In genomic region chr9:116749176-116749575, GRCh38 we compare ENCODE assay signal across 29 cellular contexts.
"Had no signal": no experiment of that assay in that cellular context is flagged by ENCODE, and none has a peak within 500 bp of the region (broad histone marks: within the 10 kb centered on the region; RNA-seq: fewer than 3 reads in every experiment).

No MANE protein-coding gene starts in this region.

- H3K4me1 Mint-ChIP-seq: natural killer cell; nephron; neural progenitor cell; stimulated activated naive CD8-positive, alpha-beta T cell treated with anti-CD3 and anti-CD28 coated beads, Interleukin-15, amount 100 ng/mL, for 72 hours had no signal

- H3K36me3 Mint-ChIP-seq: naive thymus-derived CD4-positive, alpha-beta T cell; natural killer cell; neural progenitor cell; stimulated activated memory B cell treated with anti-CD40 and anti-IgM and Interleukin-4, amounts not matched to agents 10 μg/mL and 1 μg/mL and 100 μg/mL, for 72 hours; type B pancreatic cell had no signal

- H3K79me2 ChIP-seq: parathyroid adenoma had no signal

- H3K4me3 Mint-ChIP-seq: naive thymus-derived CD4-positive, alpha-beta T cell; natural killer cell; nephron; neural progenitor cell; stimulated activated memory B cell treated with anti-CD40 and anti-IgM and Interleukin-4, amounts not matched to agents 10 μg/mL and 1 μg/mL and 100 μg/mL, for 72 hours; stimulated activated naive CD8-positive, alpha-beta T cell treated with anti-CD3 and anti-CD28 coated beads, Interleukin-15, amount 100 ng/mL, for 72 hours; type B pancreatic cell had no signal

- H3K9me3 Mint-ChIP-seq: nephron; neural progenitor cell; stimulated activated memory B cell treated with anti-CD40 and anti-IgM and Interleukin-4, amounts not matched to agents 10 μg/mL and 1 μg/mL and 100 μg/mL, for 72 hours; stimulated activated naive CD8-positive, alpha-beta T cell treated with anti-CD3 and anti-CD28 coated beads, Interleukin-15, amount 100 ng/mL, for 72 hours; type B pancreatic cell had no signal

- ATAC-seq: naive thymus-derived CD4-positive, alpha-beta T cell; natural killer cell; psoas muscle; right cardiac atrium; right lobe of liver; stimulated activated memory B cell treated with anti-CD40 and anti-IgM and Interleukin-4, amounts not matched to agents 10 μg/mL and 1 μg/mL and 100 μg/mL, for 72 hours; stimulated activated naive CD8-positive, alpha-beta T cell treated with anti-CD3 and anti-CD28 coated beads, Interleukin-15, amount 100 ng/mL, for 72 hours; upper lobe of right lung had no signal

- H3K4me2 ChIP-seq: neural progenitor cell had no signal

- H3K27me3 ChIP-seq: neural progenitor cell, ovary, right lobe of liver, sigmoid colon, suprapubic skin, testis, tibial artery, transverse colon, upper lobe of right lung, uterus had no signal

- H3K27ac ChIP-seq: neural progenitor cell, ovary, parathyroid adenoma, psoas muscle, right lobe of liver, sigmoid colon, suprapubic skin, testis, tibial artery, transverse colon, upper lobe of right lung, uterus had no signal

- H3K4me1 ChIP-seq: parathyroid adenoma, psoas muscle, right lobe of liver, sigmoid colon, suprapubic skin, testis, tibial artery, transverse colon, upper lobe of right lung, uterus had no signal

- H3K27ac Mint-ChIP-seq: naive thymus-derived CD4-positive, alpha-beta T cell; natural killer cell; nephron; neural progenitor cell; progenitor cell of endocrine pancreas; stimulated activated memory B cell treated with anti-CD40 and anti-IgM and Interleukin-4, amounts not matched to agents 10 μg/mL and 1 μg/mL and 100 μg/mL, for 72 hours; stimulated activated naive CD8-positive, alpha-beta T cell treated with anti-CD3 and anti-CD28 coated beads, Interleukin-15, amount 100 ng/mL, for 72 hours; type B pancreatic cell had no signal

- H3K36me3 ChIP-seq: neural progenitor cell, ovary, right lobe of liver, sigmoid colon, suprapubic skin, tibial artery, transverse colon, upper lobe of right lung, uterus had no signal

- H3K4me3 ChIP-seq: neural progenitor cell, ovary, psoas muscle, right lobe of liver, sigmoid colon, suprapubic skin, testis, tibial artery, transverse colon, upper lobe of right lung, uterus had no signal

- H3K27me3 Mint-ChIP-seq: progenitor cell of endocrine pancreas had no signal

- H3K9ac ChIP-seq: neural progenitor cell, parathyroid adenoma had no signal

- H3K9me3 ChIP-seq: ovary, psoas muscle, right lobe of liver, sigmoid colon, suprapubic skin, testis, tibial artery, transverse colon, upper lobe of right lung, uterus had no signal

- DNase-seq: naive thymus-derived CD4-positive, alpha-beta T cell; natural killer cell; occipital lobe; ovary; posterior cingulate gyrus; psoas muscle; right cardiac atrium; right lobe of liver; sigmoid colon; small intestine; stimulated activated CD4-positive, alpha-beta T cell treated with anti-CD3 and anti-CD28 coated beads, Interleukin-1b, Interleukin-23, amount 100 ng/mL, for 48 hours; stimulated activated CD4-positive, alpha-beta T cell treated with anti-CD3 and anti-CD28 coated beads, Interleukin-4, amount 100 ng/mL, for 1 hour; stimulated activated CD4-positive, alpha-beta T cell treated with anti-CD3 and anti-CD28 coated beads, Interleukin-4, amount 100 ng/mL, for 4 hours; stimulated activated CD8-positive, alpha-beta memory T cell treated with anti-CD3 and anti-CD28 coated beads, Interleukin-4, amount 100 ng/mL, for 48 hours; stimulated activated naive CD4-positive, alpha-beta T cell; stimulated activated naive CD8-positive, alpha-beta T cell treated with anti-CD3 and anti-CD28 coated beads, Interleukin-15, amount 100 ng/mL, for 72 hours; substantia nigra; testis; tibial artery; transverse colon; upper lobe of right lung; uterus had no signal

- H2AFZ ChIP-seq: neural progenitor cell, parathyroid adenoma had no signal
